Comparison of ENCODE assay signal across 19 cellular contexts in genomic region chrX:15814811-15815210, GRCh38.
"Had no signal": no experiment of that assay in that cellular context is flagged by ENCODE, and none has a peak within 500 bp of the region (broad histone marks: within the 10 kb centered on the region; RNA-seq: fewer than 3 reads in every experiment).

No MANE protein-coding gene starts in this region.

- H3K9me3 Mint-ChIP-seq: dendritic cell treated with granulocyte-macrophage colony-stimulating factor and Interleukin-4, amounts not matched to agents 40 ng/mL and 50 ng/mL, for 4 days; effector memory CD8-positive, alpha-beta T cell; naive thymus-derived CD8-positive, alpha-beta T cell; stimulated activated naive B cell treated with anti-CD40 and anti-IgM and Interleukin-4, amounts not matched to agents 10 μg/mL and 1 μg/mL and 100 μg/mL, for 72 hours had no signal

- H3K27ac ChIP-seq: breast epithelium, foreskin keratinocyte, right atrium auricular region, transverse colon, vagina had no signal

- H3K27ac Mint-ChIP-seq: stimulated activated naive B cell treated with anti-CD40 and anti-IgM and Interleukin-4, amounts not matched to agents 10 μg/mL and 1 μg/mL and 100 μg/mL, for 72 hours; T-helper 17 cell had no signal

- H3K36me3 ChIP-seq: breast epithelium, transverse colon had no signal

- ATAC-seq: effector memory CD8-positive, alpha-beta T cell; foreskin keratinocyte; naive thymus-derived CD8-positive, alpha-beta T cell; stimulated activated naive B cell treated with anti-CD40 and anti-IgM and Interleukin-4, amounts not matched to agents 10 μg/mL and 1 μg/mL and 100 μg/mL, for 72 hours; T-helper 17 cell had no signal

- H3K9me3 ChIP-seq: breast epithelium, right atrium auricular region, transverse colon, vagina had no signal

- DNase-seq: activated CD4-positive, alpha-beta T cell treated with anti-CD3 and anti-CD28 coated beads, Interleukin-2, amount 50 U/mL, for 4 hours; activated CD8-positive, alpha-beta memory T cell treated with anti-CD3 and anti-CD28 coated beads, Interleukin-2, amount 50 U/mL, for 48 hours; aorta; cerebellar nuclear complex; effector memory CD8-positive, alpha-beta T cell; foreskin keratinocyte; glutamatergic neuron; kidney glomerular epithelial cell; mesenchymal stem cell; occipital lobe; stimulated activated CD4-positive, alpha-beta T cell treated with anti-CD3 and anti-CD28 coated beads, Interleukin-2, amount 100 ng/mL, for 48 hours; stimulated activated naive B cell treated with anti-CD40 and anti-IgM and Interleukin-4, amounts not matched to agents 10 μg/mL and 1 μg/mL and 100 μg/mL, for 72 hours; T-helper 17 cell; transverse colon had no signal

- H3K4me3 Mint-ChIP-seq: dendritic cell treated with granulocyte-macrophage colony-stimulating factor and Interleukin-4, amounts not matched to agents 40 ng/mL and 50 ng/mL, for 4 days; effector memory CD8-positive, alpha-beta T cell; stimulated activated naive B cell treated with anti-CD40 and anti-IgM and Interleukin-4, amounts not matched to agents 10 μg/mL and 1 μg/mL and 100 μg/mL, for 72 hours; T-helper 17 cell had no signal

- H3K4me1 ChIP-seq: breast epithelium, foreskin keratinocyte, right atrium auricular region, transverse colon, vagina had no signal

- H3K27me3 Mint-ChIP-seq: dendritic cell treated with granulocyte-macrophage colony-stimulating factor and Interleukin-4, amounts not matched to agents 40 ng/mL and 50 ng/mL, for 4 days; effector memory CD8-positive, alpha-beta T cell; naive thymus-derived CD8-positive, alpha-beta T cell; stimulated activated naive B cell treated with anti-CD40 and anti-IgM and Interleukin-4, amounts not matched to agents 10 μg/mL and 1 μg/mL and 100 μg/mL, for 72 hours; T-helper 17 cell had no signal

- H3K4me3 ChIP-seq: breast epithelium, right atrium auricular region, transverse colon, vagina had no signal

- H3K27me3 ChIP-seq: breast epithelium, foreskin keratinocyte, right atrium auricular region, transverse colon, vagina had no signal
